11 cellular contexts compared by ENCODE assay signal in genomic region chr2:85924522-85924921, GRCh38. TPM values are rescaled to one million over a fixed set of nuclear protein-coding genes. Genes with fewer than 3 reads are reported as not detected.
DNase-seq lines count a peak whose midpoint lies in the region; ATAC-seq and TF ChIP-seq lines count a peak whose summit lies in the region.
"Had no signal": no experiment of that assay in that cellular context is flagged by ENCODE, and none has a peak within 500 bp of the region (broad histone marks: within the 10 kb centered on the region; RNA-seq: fewer than 3 reads in every experiment).

No MANE protein-coding gene starts in this region.

- H3K4me1 Mint-ChIP-seq in CD4-positive, alpha-beta T cell (ENCODE audit: low read depth) = peaks cover 16% of the 10 kb centered on the region
- H3K4me1 Mint-ChIP-seq in naive thymus-derived CD8-positive, alpha-beta T cell = peaks cover 10 to 26% (median 21%) of the 10 kb centered on the region in 4 donors

- H3K4me2 ChIP-seq in MM.1S (ENCODE audit: low read depth, low read length) = peak overlapping the region; percentile 53

- no peaks in the 10 kb centered on the region for H3K36me3 ChIP-seq in ACC112 (ENCODE audit: insufficient read depth, low read length)
- no peaks in the 10 kb centered on the region for H3K36me3 ChIP-seq in MM.1S (replicated peaks; ENCODE audit: insufficient read depth, low read length)
- no peaks in the 10 kb centered on the region for H3K36me3 ChIP-seq in esophagus (ENCODE audit: control insufficient read depth in 2 of 2, insufficient read depth in 2 of 2, low read length in 1 of 2)
- H3K36me3 ChIP-seq in mucosa of rectum (ENCODE audit: control insufficient read depth in 2 of 2, insufficient read depth in 2 of 2, low read length in 2 of 2) = no peaks in the 10 kb centered on the region

- H3K36me3 Mint-ChIP-seq in CD4-positive, alpha-beta T cell (ENCODE audit: low read depth) = no peaks in the 10 kb centered on the region
- no peaks in the 10 kb centered on the region for H3K36me3 Mint-ChIP-seq in naive thymus-derived CD8-positive, alpha-beta T cell
- H3K36me3 Mint-ChIP-seq: naive B cell had no signal

- CTCF ChIA-PET in CD4-positive, alpha-beta T cell (lab: Charles Lee) = no interaction called here

- whole genome bisulfite sequencing in esophagus, 2 donors = 24 to 25% methylated on average over 4 of the region's 4 CpGs

- intact Hi-C loops in CD4-positive, alpha-beta T cell (cut with DNase I, micrococcal nuclease) = no loop called here

- no peaks in the 10 kb centered on the region for H3K9me2 ChIP-seq in MM.1S (replicated peaks; ENCODE audit: insufficient read depth, low read length)

- H2AFZ ChIP-seq in ACC112 (ENCODE audit: low read length, unreplicated experiment) = no peak overlapping the region
- H2AFZ ChIP-seq in MM.1S (ENCODE audit: low read length) = peak overlapping the region; percentile 76

- H3K27ac ChIP-seq in ACC112 (ENCODE audit: low read depth, low read length) (peak overlapping the region; percentile 42; the same call in 1 of the 2 replicates), MM.1S (ENCODE audit: low read length) (peak overlapping the region; percentile 45; the same call in 1 of the 2 replicates), esophagus (ENCODE audit: low read depth in 2 of 2, low read length in 1 of 2) (peak overlapping the region; percentile 40 to 57), mucosa of rectum (ENCODE audit: low read depth in 2 of 2, low read length in 2 of 2) (peak overlapping the region; percentile 32 to 37)
- H3K27ac ChIP-seq in CD4-positive, alpha-beta T cell (ENCODE audit: low read depth, low read length) = no peak overlapping the region

- H3K9me3 ChIP-seq in MM.1S (replicated peaks; ENCODE audit: insufficient read depth, low read length) = no peaks in the 10 kb centered on the region
- no peaks in the 10 kb centered on the region for H3K9me3 ChIP-seq in esophagus (ENCODE audit: control insufficient read depth in 2 of 2, insufficient read depth in 1 of 2, low read depth in 1 of 2, low read length in 1 of 2)
- no peaks in the 10 kb centered on the region for H3K9me3 ChIP-seq in mucosa of rectum (ENCODE audit: control insufficient read depth in 2 of 2, low read length in 2 of 2)
- H3K9me3 ChIP-seq in CD4-positive, alpha-beta T cell (ENCODE audit: control insufficient read depth, low read length) = no peaks in the 10 kb centered on the region

- H3K79me2 ChIP-seq in ACC112 (ENCODE audit: control insufficient read depth, insufficient read depth, low read length, unreplicated experiment) (no peaks in the 10 kb centered on the region), MM.1S (ENCODE audit: low read length) (no peaks in the 10 kb centered on the region)

- peaks cover 33% of the 10 kb centered on the region for H3K4me1 ChIP-seq in ACC112 (ENCODE audit: control insufficient read depth, insufficient read depth, low read length, unreplicated experiment)
- peaks cover 10% of the 10 kb centered on the region for H3K4me1 ChIP-seq in MM.1S (ENCODE audit: low read length)
- peaks cover 2% of the 10 kb centered on the region in 2 donors for H3K4me1 ChIP-seq in esophagus (ENCODE audit: control insufficient read depth in 2 of 2, insufficient read depth in 2 of 2, low read length in 1 of 2)
- H3K4me1 ChIP-seq in mucosa of rectum (ENCODE audit: control insufficient read depth in 2 of 2, insufficient read depth in 2 of 2, low read length in 2 of 2) = peaks cover 3 to 7% of the 10 kb centered on the region in 2 donors

- no peak overlapping the region for H3K4me3 Mint-ChIP-seq in CD4-positive, alpha-beta T cell
- no peak overlapping the region for H3K4me3 Mint-ChIP-seq in naive thymus-derived CD8-positive, alpha-beta T cell
- H3K4me3 Mint-ChIP-seq: naive B cell had no signal

- no peak for ATAC-seq in HG03039 (IDR thresholded peaks at IDR 0.05; ENCODE audit: unreplicated experiment)
- ATAC-seq in CD4-positive, alpha-beta T cell (ENCODE audit: poor library complexity) = no peak
- no peak for ATAC-seq in naive thymus-derived CD8-positive, alpha-beta T cell

- POLR2A ChIA-PET in CD4-positive, alpha-beta T cell (lab: Charles Lee) = no interaction called here
- POLR2A ChIA-PET in naive thymus-derived CD8-positive, alpha-beta T cell (lab: Charles Lee) = no interaction called here

- H3K27me3 Mint-ChIP-seq in CD4-positive, alpha-beta T cell = no peaks in the 10 kb centered on the region
- H3K27me3 Mint-ChIP-seq in naive thymus-derived CD8-positive, alpha-beta T cell = peaks cover 0 to 3% (median 0%) of the 10 kb centered on the region in 5 donors

- H3K27me3 ChIP-seq in ACC112 (ENCODE audit: insufficient read depth, low read length) = no peaks in the 10 kb centered on the region
- H3K27me3 ChIP-seq in MM.1S (replicated peaks; ENCODE audit: insufficient read depth, low read length) = no peaks in the 10 kb centered on the region
- no peaks in the 10 kb centered on the region for H3K27me3 ChIP-seq in esophagus (ENCODE audit: control insufficient read depth in 1 of 2, insufficient read depth in 2 of 2, low read length in 2 of 2)
- peaks cover 0 to 3% of the 10 kb centered on the region in 2 donors for H3K27me3 ChIP-seq in mucosa of rectum (ENCODE audit: control insufficient read depth in 2 of 2, insufficient read depth in 2 of 2, low read length in 2 of 2)
- no peaks in the 10 kb centered on the region for H3K27me3 ChIP-seq in CD4-positive, alpha-beta T cell (ENCODE audit: control insufficient read depth, insufficient read depth, low read length)

- H3K4me3 ChIP-seq in ACC112 (ENCODE audit: low read depth, low read length) = no peak overlapping the region
- peak overlapping the region; percentile 7; the same call in 1 of the 2 replicates for H3K4me3 ChIP-seq in MM.1S (ENCODE audit: low read length)
- no peak overlapping the region for H3K4me3 ChIP-seq in esophagus (ENCODE audit: low read depth in 1 of 2, low read length in 2 of 2)
- no peak overlapping the region for H3K4me3 ChIP-seq in mucosa of rectum (ENCODE audit: low read length in 2 of 2)

- no peaks in the 10 kb centered on the region for H4K20me1 ChIP-seq in MM.1S (ENCODE audit: insufficient read depth, low read length)

- peak; percentile 6; the same call in 1 of the 2 replicates for TF ChIP-seq CTCF in MM.1S (IDR thresholded peaks at IDR 0.05; ENCODE audit: low read length)
- no peak for TF ChIP-seq CTCF in CD4-positive, alpha-beta T cell (IDR thresholded peaks at IDR 0.05)

- peak overlapping the region; percentile 12; the same call in 1 of the 2 replicates for H3K9ac ChIP-seq in MM.1S (ENCODE audit: low read length)
- H3K9ac ChIP-seq in mucosa of rectum (ENCODE audit: low read depth in 1 of 2, low read length in 2 of 2) = no peak overlapping the region

- H3K9me3 Mint-ChIP-seq in CD4-positive, alpha-beta T cell = no peaks in the 10 kb centered on the region
- H3K9me3 Mint-ChIP-seq in naive thymus-derived CD8-positive, alpha-beta T cell = no peaks in the 10 kb centered on the region
- H3K9me3 Mint-ChIP-seq: naive B cell had no signal

- DNase-seq in MM.1S (peak; percentile 36), T-helper 9 cell (no peak)
- DNase-seq in CD4-positive, alpha-beta T cell = no peak
- no peak for DNase-seq in naive thymus-derived CD8-positive, alpha-beta T cell
- DNase-seq: Calu3, naive B cell, SHP77 treated with DMSO at 0.1 percent for 48 hours had no signal

- no peak overlapping the region for H3K27ac Mint-ChIP-seq in CD4-positive, alpha-beta T cell
- H3K27ac Mint-ChIP-seq in naive thymus-derived CD8-positive, alpha-beta T cell = peak overlapping the region in 2 of 10 donors; percentile 16 to 17

- H3F3A ChIP-seq in MM.1S (ENCODE audit: insufficient read depth, low read length) = peaks cover 4% of the 10 kb centered on the region; the same call in 1 of the 2 replicates

RNA-seq across cellular contexts. Expression of gene ST3GAL5, which starts 35.7 kb away (rescaled TPM):
- polyA plus RNA-seq in esophagus = 1 to 10 TPM; 1.9 to 3.2 TPM
- total RNA-seq in CD4-positive, alpha-beta T cell = 10 to 100 TPM; 76.7 to 77.8 TPM
- 10 to 100 TPM; 42.1 to 44.1 TPM for total RNA-seq in naive thymus-derived CD8-positive, alpha-beta T cell
- polyA plus RNA-seq in naive thymus-derived CD8-positive, alpha-beta T cell = 10 to 100 TPM; 17.1 to 23.8 (median 17.3) TPM
